2 cellular contexts compared by ENCODE assay signal in the genomic region with DNA sequence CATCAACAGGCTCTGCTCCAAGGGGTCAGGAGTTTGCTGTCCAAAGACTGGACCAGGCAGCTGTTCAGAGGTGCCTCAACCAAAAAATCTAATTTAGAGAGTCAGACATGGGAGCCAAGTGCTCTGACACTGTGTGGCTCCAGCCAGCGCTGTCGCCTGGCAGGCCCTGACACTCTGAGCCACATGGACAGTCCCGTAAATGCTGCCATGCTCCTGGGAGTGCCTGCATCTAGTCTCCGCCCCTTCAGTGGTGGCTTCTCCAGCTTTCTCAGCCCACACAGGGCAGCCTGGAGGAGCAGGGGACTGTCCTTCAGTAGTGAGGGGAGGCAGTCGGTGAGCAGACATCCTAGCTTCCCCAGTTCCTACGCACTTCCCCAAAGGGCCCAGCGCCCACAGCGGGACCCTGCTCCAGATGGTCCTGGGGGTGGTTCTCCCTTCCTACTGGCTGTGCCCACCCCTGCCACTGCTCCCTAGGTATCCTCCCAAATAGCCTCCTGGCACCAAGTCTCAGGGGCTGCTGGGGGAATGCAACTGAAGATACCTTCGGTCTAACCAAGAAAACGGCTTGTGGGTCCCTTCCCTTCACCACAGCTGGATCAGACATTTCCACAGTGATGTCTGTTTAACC.
TF ChIP-seq lines count a peak whose summit lies in the region.

No MANE protein-coding gene starts in this region.

TF ChIP-seq in GM23338, 12 proteins besides CTCF, POLR2A, EP300 and RAD21 (continues in another document):
- no peak for TF ChIP-seq STAT1 (IDR thresholded peaks at IDR 0.05; ENCODE audit: unreplicated experiment)
- TF ChIP-seq POLR2AphosphoS5 (IDR thresholded peaks at IDR 0.05; ENCODE audit: low read depth): no peak
- TF ChIP-seq, protein P1, sequence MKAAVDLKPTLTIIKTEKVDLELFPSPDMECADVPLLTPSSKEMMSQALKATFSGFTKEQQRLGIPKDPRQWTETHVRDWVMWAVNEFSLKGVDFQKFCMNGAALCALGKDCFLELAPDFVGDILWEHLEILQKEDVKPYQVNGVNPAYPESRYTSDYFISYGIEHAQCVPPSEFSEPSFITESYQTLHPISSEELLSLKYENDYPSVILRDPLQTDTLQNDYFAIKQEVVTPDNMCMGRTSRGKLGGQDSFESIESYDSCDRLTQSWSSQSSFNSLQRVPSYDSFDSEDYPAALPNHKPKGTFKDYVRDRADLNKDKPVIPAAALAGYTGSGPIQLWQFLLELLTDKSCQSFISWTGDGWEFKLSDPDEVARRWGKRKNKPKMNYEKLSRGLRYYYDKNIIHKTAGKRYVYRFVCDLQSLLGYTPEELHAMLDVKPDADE (IDR thresholded peaks at IDR 0.05): no peak
- TF ChIP-seq EZH2phosphoT487 (IDR thresholded peaks at IDR 0.05; ENCODE audit: unreplicated experiment): no peak
- no peak for TF ChIP-seq ZNF114 (CRISPR knock-in tag; IDR thresholded peaks at IDR 0.05)
- TF ChIP-seq, protein P2, sequence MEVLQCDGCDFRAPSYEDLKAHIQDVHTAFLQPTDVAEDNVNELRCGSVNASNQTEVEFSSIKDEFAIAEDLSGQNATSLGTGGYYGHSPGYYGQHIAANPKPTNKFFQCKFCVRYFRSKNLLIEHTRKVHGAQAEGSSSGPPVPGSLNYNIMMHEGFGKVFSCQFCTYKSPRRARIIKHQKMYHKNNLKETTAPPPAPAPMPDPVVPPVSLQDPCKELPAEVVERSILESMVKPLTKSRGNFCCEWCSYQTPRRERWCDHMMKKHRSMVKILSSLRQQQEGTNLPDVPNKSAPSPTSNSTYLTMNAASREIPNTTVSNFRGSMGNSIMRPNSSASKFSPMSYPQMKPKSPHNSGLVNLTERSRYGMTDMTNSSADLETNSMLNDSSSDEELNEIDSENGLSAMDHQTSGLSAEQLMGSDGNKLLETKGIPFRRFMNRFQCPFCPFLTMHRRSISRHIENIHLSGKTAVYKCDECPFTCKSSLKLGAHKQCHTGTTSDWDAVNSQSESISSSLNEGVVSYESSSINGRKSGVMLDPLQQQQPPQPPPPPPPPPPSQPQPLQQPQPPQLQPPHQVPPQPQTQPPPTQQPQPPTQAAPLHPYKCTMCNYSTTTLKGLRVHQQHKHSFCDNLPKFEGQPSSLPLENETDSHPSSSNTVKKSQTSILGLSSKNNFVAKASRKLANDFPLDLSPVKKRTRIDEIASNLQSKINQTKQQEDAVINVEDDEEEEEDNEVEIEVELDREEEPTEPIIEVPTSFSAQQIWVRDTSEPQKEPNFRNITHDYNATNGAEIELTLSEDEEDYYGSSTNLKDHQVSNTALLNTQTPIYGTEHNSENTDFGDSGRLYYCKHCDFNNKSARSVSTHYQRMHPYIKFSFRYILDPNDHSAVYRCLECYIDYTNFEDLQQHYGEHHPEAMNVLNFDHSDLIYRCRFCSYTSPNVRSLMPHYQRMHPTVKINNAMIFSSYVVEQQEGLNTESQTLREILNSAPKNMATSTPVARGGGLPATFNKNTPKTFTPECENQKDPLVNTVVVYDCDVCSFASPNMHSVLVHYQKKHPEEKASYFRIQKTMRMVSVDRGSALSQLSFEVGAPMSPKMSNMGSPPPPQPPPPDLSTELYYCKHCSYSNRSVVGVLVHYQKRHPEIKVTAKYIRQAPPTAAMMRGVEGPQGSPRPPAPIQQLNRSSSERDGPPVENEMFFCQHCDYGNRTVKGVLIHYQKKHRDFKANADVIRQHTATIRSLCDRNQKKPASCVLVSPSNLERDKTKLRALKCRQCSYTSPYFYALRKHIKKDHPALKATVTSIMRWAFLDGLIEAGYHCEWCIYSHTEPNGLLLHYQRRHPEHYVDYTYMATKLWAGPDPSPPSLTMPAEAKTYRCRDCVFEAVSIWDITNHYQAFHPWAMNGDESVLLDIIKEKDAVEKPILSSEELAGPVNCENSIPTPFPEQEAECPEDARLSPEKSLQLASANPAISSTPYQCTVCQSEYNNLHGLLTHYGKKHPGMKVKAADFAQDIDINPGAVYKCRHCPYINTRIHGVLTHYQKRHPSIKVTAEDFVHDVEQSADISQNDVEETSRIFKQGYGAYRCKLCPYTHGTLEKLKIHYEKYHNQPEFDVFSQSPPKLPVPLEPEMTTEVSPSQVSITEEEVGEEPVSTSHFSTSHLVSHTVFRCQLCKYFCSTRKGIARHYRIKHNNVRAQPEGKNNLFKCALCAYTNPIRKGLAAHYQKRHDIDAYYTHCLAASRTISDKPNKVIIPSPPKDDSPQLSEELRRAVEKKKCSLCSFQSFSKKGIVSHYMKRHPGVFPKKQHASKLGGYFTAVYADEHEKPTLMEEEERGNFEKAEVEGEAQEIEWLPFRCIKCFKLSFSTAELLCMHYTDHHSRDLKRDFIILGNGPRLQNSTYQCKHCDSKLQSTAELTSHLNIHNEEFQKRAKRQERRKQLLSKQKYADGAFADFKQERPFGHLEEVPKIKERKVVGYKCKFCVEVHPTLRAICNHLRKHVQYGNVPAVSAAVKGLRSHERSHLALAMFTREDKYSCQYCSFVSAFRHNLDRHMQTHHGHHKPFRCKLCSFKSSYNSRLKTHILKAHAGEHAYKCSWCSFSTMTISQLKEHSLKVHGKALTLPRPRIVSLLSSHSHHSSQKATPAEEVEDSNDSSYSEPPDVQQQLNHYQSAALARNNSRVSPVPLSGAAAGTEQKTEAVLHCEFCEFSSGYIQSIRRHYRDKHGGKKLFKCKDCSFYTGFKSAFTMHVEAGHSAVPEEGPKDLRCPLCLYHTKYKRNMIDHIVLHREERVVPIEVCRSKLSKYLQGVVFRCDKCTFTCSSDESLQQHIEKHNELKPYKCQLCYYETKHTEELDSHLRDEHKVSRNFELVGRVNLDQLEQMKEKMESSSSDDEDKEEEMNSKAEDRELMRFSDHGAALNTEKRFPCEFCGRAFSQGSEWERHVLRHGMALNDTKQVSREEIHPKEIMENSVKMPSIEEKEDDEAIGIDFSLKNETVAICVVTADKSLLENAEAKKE (CRISPR knock-in tag; IDR thresholded peaks at IDR 0.05): no peak
- TF ChIP-seq ZNF331 (CRISPR knock-in tag; IDR thresholded peaks at IDR 0.05; ENCODE audit: low read depth): no peak
- TF ChIP-seq, protein P3, sequence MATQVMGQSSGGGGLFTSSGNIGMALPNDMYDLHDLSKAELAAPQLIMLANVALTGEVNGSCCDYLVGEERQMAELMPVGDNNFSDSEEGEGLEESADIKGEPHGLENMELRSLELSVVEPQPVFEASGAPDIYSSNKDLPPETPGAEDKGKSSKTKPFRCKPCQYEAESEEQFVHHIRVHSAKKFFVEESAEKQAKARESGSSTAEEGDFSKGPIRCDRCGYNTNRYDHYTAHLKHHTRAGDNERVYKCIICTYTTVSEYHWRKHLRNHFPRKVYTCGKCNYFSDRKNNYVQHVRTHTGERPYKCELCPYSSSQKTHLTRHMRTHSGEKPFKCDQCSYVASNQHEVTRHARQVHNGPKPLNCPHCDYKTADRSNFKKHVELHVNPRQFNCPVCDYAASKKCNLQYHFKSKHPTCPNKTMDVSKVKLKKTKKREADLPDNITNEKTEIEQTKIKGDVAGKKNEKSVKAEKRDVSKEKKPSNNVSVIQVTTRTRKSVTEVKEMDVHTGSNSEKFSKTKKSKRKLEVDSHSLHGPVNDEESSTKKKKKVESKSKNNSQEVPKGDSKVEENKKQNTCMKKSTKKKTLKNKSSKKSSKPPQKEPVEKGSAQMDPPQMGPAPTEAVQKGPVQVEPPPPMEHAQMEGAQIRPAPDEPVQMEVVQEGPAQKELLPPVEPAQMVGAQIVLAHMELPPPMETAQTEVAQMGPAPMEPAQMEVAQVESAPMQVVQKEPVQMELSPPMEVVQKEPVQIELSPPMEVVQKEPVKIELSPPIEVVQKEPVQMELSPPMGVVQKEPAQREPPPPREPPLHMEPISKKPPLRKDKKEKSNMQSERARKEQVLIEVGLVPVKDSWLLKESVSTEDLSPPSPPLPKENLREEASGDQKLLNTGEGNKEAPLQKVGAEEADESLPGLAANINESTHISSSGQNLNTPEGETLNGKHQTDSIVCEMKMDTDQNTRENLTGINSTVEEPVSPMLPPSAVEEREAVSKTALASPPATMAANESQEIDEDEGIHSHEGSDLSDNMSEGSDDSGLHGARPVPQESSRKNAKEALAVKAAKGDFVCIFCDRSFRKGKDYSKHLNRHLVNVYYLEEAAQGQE (IDR thresholded peaks at IDR 0.05; ENCODE audit: unreplicated experiment): no peak
- TF ChIP-seq NANOG (IDR thresholded peaks at IDR 0.05; ENCODE audit: borderline replicate concordance): no peak

TF ChIP-seq in H1, 55 proteins besides CTCF, POLR2A, EP300 and RAD21:
- TF ChIP-seq SP4 (IDR thresholded peaks at IDR 0.05; ENCODE audit: low read length) (no peak), NRF1 (IDR thresholded peaks at IDR 0.05; ENCODE audit: low read depth, low read length) (no peak), FOSL1 (IDR thresholded peaks at IDR 0.05; ENCODE audit: insufficient read depth, low read depth, low read length) (no peak), KDM1A (IDR thresholded peaks at IDR 0.05; ENCODE audit: borderline replicate concordance, low read length) (no peak), MAFK (IDR thresholded peaks at IDR 0.05; ENCODE audit: low read depth, low read length) (no peak), TAF7 (optimal IDR thresholded peaks at IDR 0.05; ENCODE audit: borderline replicate concordance, low read depth, low read length) (no peak), HDAC6 (IDR thresholded peaks at IDR 0.05; ENCODE audit: low read depth, low read length) (no peak), PHF8 (conservative IDR thresholded peaks at IDR 0.05; ENCODE audit: low read depth, low read length) (no peak), SUZ12 (IDR thresholded peaks at IDR 0.05; ENCODE audit: low read length) (no peak), JUN (IDR thresholded peaks at IDR 0.05; ENCODE audit: low read depth, low read length) (no peak), RFX5 (IDR thresholded peaks at IDR 0.05; ENCODE audit: borderline replicate concordance, low read depth, low read length) (no peak), RXRA (IDR thresholded peaks at IDR 0.05; ENCODE audit: insufficient read depth, low read depth, low read length) (no peak), CBX8 (IDR thresholded peaks at IDR 0.05; ENCODE audit: borderline replicate concordance, low read depth, low read length) (no peak), RBBP5 (IDR thresholded peaks at IDR 0.05; ENCODE audit: borderline replicate concordance, low read depth, low read length) (no peak), TAF1 (IDR thresholded peaks at IDR 0.05; ENCODE audit: low read depth, low read length) (no peak), BCL11A (IDR thresholded peaks at IDR 0.05; ENCODE audit: low read depth in 2 of 2, low read length in 2 of 2) (no peak), YY1 (IDR thresholded peaks at IDR 0.05; ENCODE audit: low read depth, low read length) (no peak), JUND (IDR thresholded peaks at IDR 0.05; ENCODE audit: low read length) (no peak)
- TF ChIP-seq, protein P4, sequence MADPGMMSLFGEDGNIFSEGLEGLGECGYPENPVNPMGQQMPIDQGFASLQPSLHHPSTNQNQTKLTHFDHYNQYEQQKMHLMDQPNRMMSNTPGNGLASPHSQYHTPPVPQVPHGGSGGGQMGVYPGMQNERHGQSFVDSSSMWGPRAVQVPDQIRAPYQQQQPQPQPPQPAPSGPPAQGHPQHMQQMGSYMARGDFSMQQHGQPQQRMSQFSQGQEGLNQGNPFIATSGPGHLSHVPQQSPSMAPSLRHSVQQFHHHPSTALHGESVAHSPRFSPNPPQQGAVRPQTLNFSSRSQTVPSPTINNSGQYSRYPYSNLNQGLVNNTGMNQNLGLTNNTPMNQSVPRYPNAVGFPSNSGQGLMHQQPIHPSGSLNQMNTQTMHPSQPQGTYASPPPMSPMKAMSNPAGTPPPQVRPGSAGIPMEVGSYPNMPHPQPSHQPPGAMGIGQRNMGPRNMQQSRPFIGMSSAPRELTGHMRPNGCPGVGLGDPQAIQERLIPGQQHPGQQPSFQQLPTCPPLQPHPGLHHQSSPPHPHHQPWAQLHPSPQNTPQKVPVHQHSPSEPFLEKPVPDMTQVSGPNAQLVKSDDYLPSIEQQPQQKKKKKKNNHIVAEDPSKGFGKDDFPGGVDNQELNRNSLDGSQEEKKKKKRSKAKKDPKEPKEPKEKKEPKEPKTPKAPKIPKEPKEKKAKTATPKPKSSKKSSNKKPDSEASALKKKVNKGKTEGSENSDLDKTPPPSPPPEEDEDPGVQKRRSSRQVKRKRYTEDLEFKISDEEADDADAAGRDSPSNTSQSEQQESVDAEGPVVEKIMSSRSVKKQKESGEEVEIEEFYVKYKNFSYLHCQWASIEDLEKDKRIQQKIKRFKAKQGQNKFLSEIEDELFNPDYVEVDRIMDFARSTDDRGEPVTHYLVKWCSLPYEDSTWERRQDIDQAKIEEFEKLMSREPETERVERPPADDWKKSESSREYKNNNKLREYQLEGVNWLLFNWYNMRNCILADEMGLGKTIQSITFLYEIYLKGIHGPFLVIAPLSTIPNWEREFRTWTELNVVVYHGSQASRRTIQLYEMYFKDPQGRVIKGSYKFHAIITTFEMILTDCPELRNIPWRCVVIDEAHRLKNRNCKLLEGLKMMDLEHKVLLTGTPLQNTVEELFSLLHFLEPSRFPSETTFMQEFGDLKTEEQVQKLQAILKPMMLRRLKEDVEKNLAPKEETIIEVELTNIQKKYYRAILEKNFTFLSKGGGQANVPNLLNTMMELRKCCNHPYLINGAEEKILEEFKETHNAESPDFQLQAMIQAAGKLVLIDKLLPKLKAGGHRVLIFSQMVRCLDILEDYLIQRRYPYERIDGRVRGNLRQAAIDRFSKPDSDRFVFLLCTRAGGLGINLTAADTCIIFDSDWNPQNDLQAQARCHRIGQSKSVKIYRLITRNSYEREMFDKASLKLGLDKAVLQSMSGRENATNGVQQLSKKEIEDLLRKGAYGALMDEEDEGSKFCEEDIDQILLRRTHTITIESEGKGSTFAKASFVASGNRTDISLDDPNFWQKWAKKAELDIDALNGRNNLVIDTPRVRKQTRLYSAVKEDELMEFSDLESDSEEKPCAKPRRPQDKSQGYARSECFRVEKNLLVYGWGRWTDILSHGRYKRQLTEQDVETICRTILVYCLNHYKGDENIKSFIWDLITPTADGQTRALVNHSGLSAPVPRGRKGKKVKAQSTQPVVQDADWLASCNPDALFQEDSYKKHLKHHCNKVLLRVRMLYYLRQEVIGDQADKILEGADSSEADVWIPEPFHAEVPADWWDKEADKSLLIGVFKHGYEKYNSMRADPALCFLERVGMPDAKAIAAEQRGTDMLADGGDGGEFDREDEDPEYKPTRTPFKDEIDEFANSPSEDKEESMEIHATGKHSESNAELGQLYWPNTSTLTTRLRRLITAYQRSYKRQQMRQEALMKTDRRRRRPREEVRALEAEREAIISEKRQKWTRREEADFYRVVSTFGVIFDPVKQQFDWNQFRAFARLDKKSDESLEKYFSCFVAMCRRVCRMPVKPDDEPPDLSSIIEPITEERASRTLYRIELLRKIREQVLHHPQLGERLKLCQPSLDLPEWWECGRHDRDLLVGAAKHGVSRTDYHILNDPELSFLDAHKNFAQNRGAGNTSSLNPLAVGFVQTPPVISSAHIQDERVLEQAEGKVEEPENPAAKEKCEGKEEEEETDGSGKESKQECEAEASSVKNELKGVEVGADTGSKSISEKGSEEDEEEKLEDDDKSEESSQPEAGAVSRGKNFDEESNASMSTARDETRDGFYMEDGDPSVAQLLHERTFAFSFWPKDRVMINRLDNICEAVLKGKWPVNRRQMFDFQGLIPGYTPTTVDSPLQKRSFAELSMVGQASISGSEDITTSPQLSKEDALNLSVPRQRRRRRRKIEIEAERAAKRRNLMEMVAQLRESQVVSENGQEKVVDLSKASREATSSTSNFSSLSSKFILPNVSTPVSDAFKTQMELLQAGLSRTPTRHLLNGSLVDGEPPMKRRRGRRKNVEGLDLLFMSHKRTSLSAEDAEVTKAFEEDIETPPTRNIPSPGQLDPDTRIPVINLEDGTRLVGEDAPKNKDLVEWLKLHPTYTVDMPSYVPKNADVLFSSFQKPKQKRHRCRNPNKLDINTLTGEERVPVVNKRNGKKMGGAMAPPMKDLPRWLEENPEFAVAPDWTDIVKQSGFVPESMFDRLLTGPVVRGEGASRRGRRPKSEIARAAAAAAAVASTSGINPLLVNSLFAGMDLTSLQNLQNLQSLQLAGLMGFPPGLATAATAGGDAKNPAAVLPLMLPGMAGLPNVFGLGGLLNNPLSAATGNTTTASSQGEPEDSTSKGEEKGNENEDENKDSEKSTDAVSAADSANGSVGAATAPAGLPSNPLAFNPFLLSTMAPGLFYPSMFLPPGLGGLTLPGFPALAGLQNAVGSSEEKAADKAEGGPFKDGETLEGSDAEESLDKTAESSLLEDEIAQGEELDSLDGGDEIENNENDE (IDR thresholded peaks at IDR 0.05; ENCODE audit: insufficient replicate concordance, low read length): no peak
